ENCODE assay signal across 1 cellular context in the genomic region with DNA sequence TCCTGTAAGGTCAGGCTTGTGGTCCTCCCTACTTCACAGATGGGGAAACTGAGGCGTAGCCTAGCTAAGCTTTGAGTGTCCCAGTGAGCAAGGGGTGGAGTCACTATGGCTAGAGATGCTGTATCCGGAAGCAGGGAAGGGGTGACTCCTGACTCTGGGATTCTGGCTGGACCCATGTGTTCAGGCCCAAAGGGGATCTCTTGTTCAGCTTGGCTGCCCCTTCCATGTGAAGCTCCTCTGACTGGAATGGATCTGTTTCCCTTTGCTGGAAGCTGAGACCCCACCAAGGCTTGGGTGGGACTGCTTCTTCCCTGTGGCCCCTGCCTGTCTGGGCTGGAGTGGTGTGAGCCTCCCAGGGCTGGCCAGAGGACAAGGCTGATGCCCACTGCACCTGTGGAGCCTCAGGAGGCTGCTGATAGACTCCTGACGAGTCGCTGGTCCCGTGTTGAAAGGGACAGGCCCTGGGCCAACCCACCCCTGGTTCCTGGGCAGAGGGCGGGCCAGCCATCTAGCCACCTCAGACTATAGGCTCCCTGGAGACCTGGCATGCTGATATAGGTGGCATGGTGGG.
TF ChIP-seq lines count a peak whose summit lies in the region.

No MANE protein-coding gene starts in this region.

TF ChIP-seq in IMR-90, 13 proteins besides CTCF, POLR2A, EP300 and RAD21:
- TF ChIP-seq NFE2L2 (IDR thresholded peaks at IDR 0.05; ENCODE audit: low read depth, low read length) = no peak
- TF ChIP-seq, protein P1, sequence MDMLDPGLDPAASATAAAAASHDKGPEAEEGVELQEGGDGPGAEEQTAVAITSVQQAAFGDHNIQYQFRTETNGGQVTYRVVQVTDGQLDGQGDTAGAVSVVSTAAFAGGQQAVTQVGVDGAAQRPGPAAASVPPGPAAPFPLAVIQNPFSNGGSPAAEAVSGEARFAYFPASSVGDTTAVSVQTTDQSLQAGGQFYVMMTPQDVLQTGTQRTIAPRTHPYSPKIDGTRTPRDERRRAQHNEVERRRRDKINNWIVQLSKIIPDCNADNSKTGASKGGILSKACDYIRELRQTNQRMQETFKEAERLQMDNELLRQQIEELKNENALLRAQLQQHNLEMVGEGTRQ (IDR thresholded peaks at IDR 0.05; ENCODE audit: low read depth, low read length) = no peak
- TF ChIP-seq CEBPB (IDR thresholded peaks at IDR 0.05; ENCODE audit: low read depth, low read length) = no peak
- no peak for TF ChIP-seq MXI1 (IDR thresholded peaks at IDR 0.05; ENCODE audit: borderline replicate concordance, low read depth, low read length)
- no peak for TF ChIP-seq MAZ (IDR thresholded peaks at IDR 0.05; ENCODE audit: borderline replicate concordance, low read depth, low read length)
- no peak for TF ChIP-seq MAFK (IDR thresholded peaks at IDR 0.05; ENCODE audit: low read depth, low read length)
- no peak for TF ChIP-seq SMC3 (IDR thresholded peaks at IDR 0.05; ENCODE audit: low read depth, low read length)
- TF ChIP-seq CHD1 (IDR thresholded peaks at IDR 0.05; ENCODE audit: low read depth, low read length) = no peak
- TF ChIP-seq BHLHE40 (IDR thresholded peaks at IDR 0.05; ENCODE audit: low read depth, low read length) = no peak
- TF ChIP-seq RFX5 (IDR thresholded peaks at IDR 0.05; ENCODE audit: low read depth, low read length) = no peak
- TF ChIP-seq ELK1 (IDR thresholded peaks at IDR 0.05; ENCODE audit: borderline replicate concordance, low read depth, low read length) = no peak
- no peak for TF ChIP-seq RCOR1 (IDR thresholded peaks at IDR 0.05; ENCODE audit: insufficient replicate concordance, low read length)
